ENCODE assay signal across 24 cellular contexts in genomic region chr13:98439136-98439828, GRCh38.
"Had no signal": no experiment of that assay in that cellular context is flagged by ENCODE, and none has a peak within 500 bp of the region (broad histone marks: within the 10 kb centered on the region; RNA-seq: fewer than 3 reads in every experiment).

No MANE protein-coding gene starts in this region.

- H3K27ac Mint-ChIP-seq: activated B cell treated with CpG ODN at 0.5 μM for 24 hours; activated CD4-positive, alpha-beta T cell treated with anti-CD3 and anti-CD28 coated beads, Interleukin-2, amount 10 ng/mL, durations not matched to agents 24 days and 14 days; activated CD8-positive, alpha-beta memory T cell treated with anti-CD3 and anti-CD28 coated beads, Interleukin-2, amount 10 ng/mL, durations not matched to agents 7 days and 5 days; activated naive CD8-positive, alpha-beta T cell treated with anti-CD3 and anti-CD28 coated beads, Interleukin-2, amount 50 U/mL, for 24 hours; activated T-helper 1 cell treated with anti-CD3 and anti-CD28 coated beads, Interleukin-12 subunit alpha, Interleukin-12 subunit beta, Interleukin-2, Interleukin-4 antibody, amounts not matched to agents 30 ng/mL and 10 ng/mL and 1 ng/mL, durations not matched to agents 14 hours and 24 hours and 36 hours; brain had no signal

- DNase-seq: activated B cell treated with CpG ODN at 0.5 μM for 24 hours; activated CD4-positive, alpha-beta T cell treated with anti-CD3 and anti-CD28 coated beads for 1 hour; activated CD4-positive, alpha-beta T cell treated with anti-CD3 and anti-CD28 coated beads, Interleukin-2, amount 10 ng/mL, durations not matched to agents 24 days and 14 days; activated CD4-positive, alpha-beta T cell treated with anti-CD3 and anti-CD28 coated beads, Interleukin-2, amount 50 U/mL, for 48 hours; activated CD8-positive, alpha-beta memory T cell treated with anti-CD3 and anti-CD28 coated beads, Interleukin-2, amount 10 ng/mL, durations not matched to agents 7 days and 5 days; activated effector memory CD4-positive, alpha-beta T cell treated with Interleukin-2 at 50 U/mL for 16 hours; activated naive CD4-positive, alpha-beta T cell treated with Interleukin-2 at 50 U/mL for 16 hours; activated naive CD8-positive, alpha-beta T cell treated with anti-CD3 and anti-CD28 coated beads, Interleukin-2, amount 50 U/mL, for 24 hours; activated T-cell treated with anti-CD3 and anti-CD28 coated beads, Interleukin-2, amount 50 U/mL, for 24 hours; amniotic stem cell; MG63; NCI-H1105 treated with DMSO at 0.1 percent for 48 hours; NCI-H1436 treated with DMSO at 0.1 percent for 48 hours; NCI-H187; NCI-H2081; NCI-H510A treated with DMSO at 0.1 percent for 48 hours; SHP77 treated with DMSO at 0.1 percent for 48 hours; T-helper 2 cell; T1000 had no signal

- H3K9ac ChIP-seq: KMS-11 had no signal

- H3K27me3 Mint-ChIP-seq: activated naive CD8-positive, alpha-beta T cell treated with anti-CD3 and anti-CD28 coated beads, Interleukin-2, amount 50 U/mL, for 24 hours; activated T-cell treated with anti-CD3 and anti-CD28 coated beads, Interleukin-2, amount 50 U/mL, for 24 hours; brain had no signal

- H3K4me3 Mint-ChIP-seq: activated B cell treated with CpG ODN at 0.5 μM for 24 hours; activated CD4-positive, alpha-beta T cell treated with anti-CD3 and anti-CD28 coated beads, Interleukin-2, amount 10 ng/mL, durations not matched to agents 24 days and 14 days; activated CD8-positive, alpha-beta memory T cell treated with anti-CD3 and anti-CD28 coated beads, Interleukin-2, amount 10 ng/mL, durations not matched to agents 7 days and 5 days; activated naive CD8-positive, alpha-beta T cell treated with anti-CD3 and anti-CD28 coated beads, Interleukin-2, amount 50 U/mL, for 24 hours; activated T-cell treated with anti-CD3 and anti-CD28 coated beads, Interleukin-2, amount 50 U/mL, for 24 hours; activated T-helper 1 cell treated with anti-CD3 and anti-CD28 coated beads, Interleukin-12 subunit alpha, Interleukin-12 subunit beta, Interleukin-2, Interleukin-4 antibody, amounts not matched to agents 30 ng/mL and 10 ng/mL and 1 ng/mL, durations not matched to agents 14 hours and 24 hours and 36 hours; brain; central memory CD8-positive, alpha-beta T cell had no signal

- H3K9me3 ChIP-seq: MG63 had no signal

- ATAC-seq: activated CD8-positive, alpha-beta memory T cell treated with anti-CD3 and anti-CD28 coated beads, Interleukin-2, amount 10 ng/mL, durations not matched to agents 7 days and 5 days; activated naive CD8-positive, alpha-beta T cell treated with anti-CD3 and anti-CD28 coated beads, Interleukin-2, amount 50 U/mL, for 24 hours had no signal

- H3K36me3 Mint-ChIP-seq: activated CD8-positive, alpha-beta memory T cell treated with anti-CD3 and anti-CD28 coated beads, Interleukin-2, amount 10 ng/mL, durations not matched to agents 7 days and 5 days; activated naive CD4-positive, alpha-beta T cell treated with anti-CD3 and anti-CD28 coated beads, Interleukin-2, amount 50 U/mL, for 72 hours had no signal

- H3K9me3 Mint-ChIP-seq: activated B cell treated with CpG ODN at 0.5 μM for 24 hours; activated CD4-positive, alpha-beta T cell treated with anti-CD3 and anti-CD28 coated beads, Interleukin-2, amount 10 ng/mL, durations not matched to agents 24 days and 14 days; activated naive CD4-positive, alpha-beta T cell treated with anti-CD3 and anti-CD28 coated beads, Interleukin-2, amount 50 U/mL, for 72 hours; activated naive CD8-positive, alpha-beta T cell treated with anti-CD3 and anti-CD28 coated beads, Interleukin-2, amount 50 U/mL, for 24 hours; activated T-cell treated with anti-CD3 and anti-CD28 coated beads, Interleukin-2, amount 50 U/mL, for 24 hours; activated T-helper 1 cell treated with anti-CD3 and anti-CD28 coated beads, Interleukin-12 subunit alpha, Interleukin-12 subunit beta, Interleukin-2, Interleukin-4 antibody, amounts not matched to agents 30 ng/mL and 10 ng/mL and 1 ng/mL, durations not matched to agents 14 hours and 24 hours and 36 hours; brain; central memory CD8-positive, alpha-beta T cell had no signal

- H3K4me1 Mint-ChIP-seq: activated B cell treated with CpG ODN at 0.5 μM for 24 hours; activated CD4-positive, alpha-beta T cell treated with anti-CD3 and anti-CD28 coated beads, Interleukin-2, amount 10 ng/mL, durations not matched to agents 24 days and 14 days; activated naive CD8-positive, alpha-beta T cell treated with anti-CD3 and anti-CD28 coated beads, Interleukin-2, amount 50 U/mL, for 24 hours; central memory CD8-positive, alpha-beta T cell had no signal

- H3K27ac ChIP-seq: KMS-11 had no signal

- H3K4me3 ChIP-seq: MG63 had no signal

- H3K27me3 ChIP-seq: MG63 had no signal

- H3K4me2 ChIP-seq: KMS-11 had no signal
